In genomic region chr22:43955883-43956286, GRCh38 we compare ENCODE assay signal across 8 cellular contexts. TPM values are rescaled to one million over a fixed set of nuclear protein-coding genes. Genes with fewer than 3 reads are reported as not detected.
DNase-seq lines count a peak whose midpoint lies in the region; ATAC-seq and TF ChIP-seq lines count a peak whose summit lies in the region.

No MANE protein-coding gene starts in this region.

- peak overlapping the region; percentile 83 for H3K27ac ChIP-seq in substantia nigra (ENCODE audit: low read depth, low read length, poor library complexity, severe bottlenecking)

- peak overlapping the region; percentile 95 for H3K27ac Mint-ChIP-seq in activated T-helper 17 cell treated with anti-CD3 and anti-CD28 coated beads, Interleukin-2, amount 50 U/mL, for 72 hours

- ATAC-seq in HG03460 (IDR thresholded peaks at IDR 0.05; ENCODE audit: unreplicated experiment) (peak; percentile 29), HG03108 (IDR thresholded peaks at IDR 0.05; ENCODE audit: unreplicated experiment) (no peak)
- no peak for ATAC-seq in activated T-helper 17 cell treated with anti-CD3 and anti-CD28 coated beads, Interleukin-2, amount 50 U/mL, for 72 hours (replicated peaks)

- no peaks in the 10 kb centered on the region for H3K9me3 Mint-ChIP-seq in activated T-helper 17 cell treated with anti-CD3 and anti-CD28 coated beads, Interleukin-2, amount 50 U/mL, for 72 hours

- H3K4me3 Mint-ChIP-seq in activated T-helper 17 cell treated with anti-CD3 and anti-CD28 coated beads, Interleukin-2, amount 50 U/mL, for 72 hours, result peak overlapping the region; percentile 94

- no peak for TF ChIP-seq CTCF in GM13977 (IDR thresholded peaks at IDR 0.05; ENCODE audit: extremely low read depth, insufficient read depth, missing control alignments)

- H3K9me3 ChIP-seq in iPS-18c (ENCODE audit: control insufficient read depth, insufficient read depth, low read length), result no peaks in the 10 kb centered on the region

- in situ Hi-C loops in GM13977 (cut with MboI; ENCODE audit: low pct_unique_long_range_greater_than_20kb, low sequenced_read_pairs, unreplicated experiment), result no loop called here

- peaks cover 26% of the 10 kb centered on the region for H3K36me3 Mint-ChIP-seq in activated T-helper 17 cell treated with anti-CD3 and anti-CD28 coated beads, Interleukin-2, amount 50 U/mL, for 72 hours (ENCODE audit: low read depth)

- peaks cover 22% of the 10 kb centered on the region for H3K4me1 Mint-ChIP-seq in activated T-helper 17 cell treated with anti-CD3 and anti-CD28 coated beads, Interleukin-2, amount 50 U/mL, for 72 hours

- no peaks in the 10 kb centered on the region for H3K27me3 Mint-ChIP-seq in activated T-helper 17 cell treated with anti-CD3 and anti-CD28 coated beads, Interleukin-2, amount 50 U/mL, for 72 hours

- peak overlapping the region; percentile 97 for H3K4me3 ChIP-seq in iPS-18c (ENCODE audit: insufficient read depth, low read depth, low read length)

- peak; percentile 47 for DNase-seq in GM13977 (ENCODE audit: low spot score)
- DNase-seq in substantia nigra (lab: John Stamatoyannopoulos, UW), result no peak
- DNase-seq in NCI-H2081 treated with DMSO at 0.1 percent for 48 hours (lab: John Stamatoyannopoulos, UW), result no peak
- no peak for DNase-seq in NK-92 (lab: John Stamatoyannopoulos, UW; ENCODE audit: unreplicated experiment)

RNA-seq across cellular contexts. Expression of gene SAMM50, which starts 0.6 kb away (rescaled TPM):
- total RNA-seq in activated T-helper 17 cell treated with anti-CD3 and anti-CD28 coated beads, Interleukin-2, amount 50 U/mL, for 72 hours, result 10 to 100 TPM; 31.7 to 57.2 TPM

RNA-seq across cellular contexts. Expression of gene PNPLA3, which starts 32.3 kb away (rescaled TPM):
- under 1 TPM; 0.13 to 0.16 TPM for total RNA-seq in activated T-helper 17 cell treated with anti-CD3 and anti-CD28 coated beads, Interleukin-2, amount 50 U/mL, for 72 hours
